In the genomic region with DNA sequence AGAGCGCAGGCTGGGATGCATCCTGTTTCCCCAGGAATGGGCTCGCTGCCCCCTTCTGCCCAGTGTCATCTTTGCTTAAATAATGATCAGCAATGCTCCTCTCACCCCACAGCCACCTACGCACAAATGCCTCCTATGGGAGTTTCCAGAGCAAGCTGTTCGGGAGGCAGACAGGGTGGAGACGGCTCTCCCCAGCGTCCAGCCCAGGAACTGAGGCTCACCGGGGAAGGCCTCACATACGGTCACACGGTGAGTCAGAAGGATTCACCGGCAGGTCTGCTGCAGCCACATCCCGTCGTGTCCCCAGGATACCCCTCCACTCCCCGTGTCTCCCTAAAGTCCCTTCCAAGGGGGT, we compare ENCODE assay signal across 10 cellular contexts. TPM values are rescaled to one million over a fixed set of nuclear protein-coding genes. Genes with fewer than 3 reads are reported as not detected.
DNase-seq lines count a peak whose midpoint lies in the region; ATAC-seq and TF ChIP-seq lines count a peak whose summit lies in the region.
"Had no signal": no experiment of that assay in that cellular context is flagged by ENCODE, and none has a peak within 500 bp of the region (broad histone marks: within the 10 kb centered on the region; RNA-seq: fewer than 3 reads in every experiment).

No MANE protein-coding gene starts in this region.

- peaks cover 5% of the 10 kb centered on the region for H3K36me3 Mint-ChIP-seq in T-cell

- H3K4me1 ChIP-seq in cardiac muscle cell (ENCODE audit: low read depth) (no peaks in the 10 kb centered on the region), right atrium auricular region (no peaks in the 10 kb centered on the region), hepatocyte (ENCODE audit: insufficient read depth) (no peaks in the 10 kb centered on the region)
- H3K4me1 ChIP-seq: left ventricle myocardium inferior had no signal

- H3K9me3 ChIP-seq in cardiac muscle cell (ENCODE audit: low read depth) (no peaks in the 10 kb centered on the region), right atrium auricular region (peaks cover 0 to 14% of the 10 kb centered on the region in 2 donors), hepatocyte (ENCODE audit: low read depth) (no peaks in the 10 kb centered on the region)

- POLR2A ChIA-PET in T-cell (lab: Charles Lee): interaction anchor here in 1 of 2 donors (1.0 kb wide), 1 partner anchor 148 kb away, joined by 3 read pairs; no protein-coding TSS in a partner anchor

- H3K9me3 Mint-ChIP-seq in T-cell: peaks cover 11 to 12% (median 11%) of the 10 kb centered on the region in 3 donors

- H3K9me2 ChIP-seq in hepatocyte (replicated peaks; ENCODE audit: insufficient read depth): no peaks in the 10 kb centered on the region

- TF ChIP-seq CTCF in cardiac muscle cell (IDR thresholded peaks at IDR 0.05; ENCODE audit: low read depth, low read length) (peak; percentile 11), right atrium auricular region (IDR thresholded peaks at IDR 0.05) (no peak), hepatocyte (IDR thresholded peaks at IDR 0.05; ENCODE audit: poor library complexity) (no peak)

- no peak overlapping the region for H2AFZ ChIP-seq in hepatocyte

- ATAC-seq in T-cell (replicated peaks in 1 of 4): no peak
- no peak for ATAC-seq in GM21528 (IDR thresholded peaks at IDR 0.05; ENCODE audit: low FRiP score, unreplicated experiment)
- ATAC-seq in GM18861 (IDR thresholded peaks at IDR 0.05; ENCODE audit: unreplicated experiment): no peak

- CTCF ChIA-PET in T-cell (lab: Charles Lee): no interaction called here

- H3K27ac ChIP-seq in cardiac muscle cell (no peak overlapping the region), right atrium auricular region (no peak overlapping the region), hepatocyte (no peak overlapping the region)
- H3K27ac ChIP-seq: left ventricle myocardium inferior had no signal

- DNase-seq in cardiac muscle cell (ENCODE audit: low read depth in 1 of 2, low spot score in 1 of 2) (peak; percentile 9 to 39), right atrium auricular region (ENCODE audit: low spot score) (no peak), T-cell (no peak), hepatocyte (ENCODE audit: low spot score) (peak; percentile 48), NCI-H1417 treated with DMSO at 0.1 percent for 48 hours (lab: John Stamatoyannopoulos, UW) (no peak), hypothalamus (lab: John Stamatoyannopoulos, UW) (no peak)
- DNase-seq: effector memory CD4-positive, alpha-beta T cell; left ventricle myocardium inferior had no signal

- peaks cover 50 to 70% (median 66%) of the 10 kb centered on the region in 3 donors for H3K4me1 Mint-ChIP-seq in T-cell

- no peaks in the 10 kb centered on the region for H4K20me1 ChIP-seq in hepatocyte (ENCODE audit: insufficient read depth, poor library complexity, severe bottlenecking)

- no peak overlapping the region for H3K4me2 ChIP-seq in hepatocyte

- H3K4me3 Mint-ChIP-seq in T-cell: peak overlapping the region in 2 of 3 donors; percentile 53 to 75

- H3K4me3 ChIP-seq in cardiac muscle cell (no peak overlapping the region), right atrium auricular region (no peak overlapping the region), hepatocyte (no peak overlapping the region)
- H3K4me3 ChIP-seq: left ventricle myocardium inferior had no signal

- WGBS in hepatocyte (ENCODE audit: low lambda C conversion rate, missing lambda C conversion rate): 58% methylated on average over 13 of the region's 13 CpGs

- H3K79me2 ChIP-seq in hepatocyte: no peaks in the 10 kb centered on the region

- no peaks in the 10 kb centered on the region for H3K36me3 ChIP-seq in cardiac muscle cell
- H3K36me3 ChIP-seq in right atrium auricular region: no peaks in the 10 kb centered on the region
- no peaks in the 10 kb centered on the region for H3K36me3 ChIP-seq in hepatocyte (replicated peaks; ENCODE audit: insufficient read depth, low read depth)
- H3K36me3 ChIP-seq: left ventricle myocardium inferior had no signal

- H3K27me3 Mint-ChIP-seq in T-cell: no peaks in the 10 kb centered on the region

- peak overlapping the region; percentile 85 to 89 for H3K27ac Mint-ChIP-seq in T-cell

- H3K27me3 ChIP-seq in cardiac muscle cell (no peaks in the 10 kb centered on the region), right atrium auricular region (no peaks in the 10 kb centered on the region), hepatocyte (no peaks in the 10 kb centered on the region)

RNA-seq across cellular contexts. Expression of a gene that starts 40.3 kb away (rescaled TPM):
- total RNA-seq in cardiac muscle cell (not detected in 2 replicates), right atrium auricular region (1 to 10 TPM in 1 of 2 donors, under 1 TPM in 1; 0.48 to 2.3 TPM), T-cell (100 to 1,000 TPM; 140 to 220 (median 145) TPM), hepatocyte (0.13 and 0.28 TPM in 2 replicates)
- polyA plus RNA-seq in cardiac muscle cell (0.06 TPM in 1 of 2 replicates, not detected in the other), hepatocyte (0.16 and 0.67 TPM in 2 replicates)

Comparison
In these comparisons a context has a peak if more than half of its experiments do, and no peak if none do; other contexts are left out.
1. DNase-seq: peak in cardiac muscle cell (2 of 2) and hepatocyte (single experiment); none in right atrium auricular region (single experiment), T-cell (0 of 34), NCI-H1417 treated with DMSO at 0.1 percent for 48 hours (single experiment) and hypothalamus (0 of 51).
2. RNA of a gene that starts 40.3 kb away (total RNA-seq): 140 to 220 TPM in T-cell; 0.48 to 2.3 TPM in right atrium auricular region, 0.13 to 0.28 TPM in hepatocyte and not detected in cardiac muscle cell; every median in the first group is over 10 times any median in the second.